In the genomic region with DNA sequence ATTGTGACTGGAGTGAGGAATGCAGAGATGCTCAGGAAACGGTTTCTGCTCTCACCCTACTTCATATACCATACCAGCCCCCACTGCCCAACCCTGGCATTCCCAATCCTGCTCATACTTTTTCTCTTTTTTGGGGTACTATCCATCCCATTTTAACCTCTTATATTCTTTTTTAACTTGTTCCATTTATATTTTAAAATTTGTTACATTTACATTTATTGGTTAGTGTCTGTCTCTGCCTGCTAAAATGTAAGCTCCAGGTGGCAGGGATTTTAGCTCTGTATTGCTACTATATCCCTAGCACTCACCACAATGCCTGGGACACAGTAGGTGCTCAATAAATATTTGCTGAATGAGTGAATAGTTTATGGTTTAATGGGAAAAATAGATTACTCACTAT, we compare ENCODE assay signal across 25 cellular contexts.
"Had no signal": no experiment of that assay in that cellular context is flagged by ENCODE, and none has a peak within 500 bp of the region (broad histone marks: within the 10 kb centered on the region; RNA-seq: fewer than 3 reads in every experiment).

No MANE protein-coding gene starts in this region.

- FAIRE-seq: endothelial cell of umbilical vein, islet of Langerhans, keratinocyte had no signal

- ATAC-seq: effector memory CD8-positive, alpha-beta T cell; esophagus mucosa; gastrocnemius medialis; heart right ventricle; left cardiac atrium; left lung; left ventricle myocardium superior; lower lobe of right lung; mucosa of descending colon had no signal

- DNase-seq: colonic mucosa; cortex of kidney; effector CD8-positive, alpha-beta T cell; effector memory CD8-positive, alpha-beta T cell; erythroblast; esophagus squamous epithelium; foreskin fibroblast; foreskin melanocyte; gastrocnemius medialis; glutamatergic neuron; head of caudate nucleus; heart right ventricle; hippocampal formation; left cardiac atrium; left lung; left ventricle myocardium superior; lower lobe of right lung; mesenchymal stem cell; midbrain; mucosa of descending colon; naive B cell had no signal

- H3K27ac ChIP-seq: colonic mucosa, esophagus squamous epithelium, gastrocnemius medialis, heart right ventricle, left lung, lower lobe of right lung had no signal

- H3K27me3 ChIP-seq: colonic mucosa, esophagus squamous epithelium, gastrocnemius medialis, heart right ventricle, left lung had no signal

- H3K9me3 ChIP-seq: colonic mucosa, gastrocnemius medialis, lower lobe of right lung, mucosa of descending colon had no signal

- H3K36me3 ChIP-seq: gastrocnemius medialis, left lung, lower lobe of right lung had no signal

- H3K4me1 ChIP-seq: colonic mucosa, esophagus squamous epithelium, gastrocnemius medialis, heart right ventricle, left lung, lower lobe of right lung had no signal

- H3K4me3 ChIP-seq: colonic mucosa, esophagus squamous epithelium, gastrocnemius medialis, heart right ventricle, left lung, lower lobe of right lung, mucosa of descending colon had no signal
